8 cellular contexts compared by ENCODE assay signal in the genomic region with DNA sequence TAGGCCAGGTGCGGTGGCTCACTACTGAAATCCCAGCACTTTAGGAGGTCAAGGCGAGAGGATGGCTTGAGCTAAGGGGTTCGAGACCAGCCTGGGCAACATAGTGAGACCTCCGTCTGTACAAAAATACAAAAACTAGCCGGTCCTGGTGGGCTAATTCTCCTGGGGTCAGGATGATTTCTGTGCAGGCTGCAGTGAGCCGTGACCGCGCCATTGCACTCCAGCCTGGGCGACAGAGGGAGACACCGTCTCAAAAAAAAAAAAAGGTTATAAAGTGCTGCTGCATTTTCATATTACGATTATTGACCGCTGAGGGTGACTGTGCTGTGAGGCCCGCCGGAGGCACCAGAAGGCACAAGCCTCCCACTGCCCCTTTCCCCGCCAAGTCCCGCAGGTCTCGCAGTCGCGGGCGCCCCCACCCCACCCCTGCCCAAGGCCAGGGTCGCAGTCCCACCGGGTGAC.
A peak's percentile ranks its signal among the peaks of the same experiment; 100 is the strongest.
DNase-seq lines count a peak whose midpoint lies in the region; ATAC-seq and TF ChIP-seq lines count a peak whose summit lies in the region.

No MANE protein-coding gene starts in this region.

- no peaks in the 10 kb centered on the region for H3K27me3 ChIP-seq in brain microvascular endothelial cell (replicated peaks)
- H3K27me3 ChIP-seq in mucosa of rectum (ENCODE audit: control insufficient read depth in 2 of 2, insufficient read depth in 2 of 2, low read length in 2 of 2) = peaks cover 0 to 3% of the 10 kb centered on the region in 2 donors

- H3K27ac ChIP-seq in brain microvascular endothelial cell = no peak overlapping the region
- peak overlapping the region; percentile 71 to 77 for H3K27ac ChIP-seq in mucosa of rectum (ENCODE audit: low read depth in 2 of 2, low read length in 2 of 2)

- ATAC-seq in HG03135 (IDR thresholded peaks at IDR 0.05; ENCODE audit: unreplicated experiment) = peak; percentile 22
- no peak for ATAC-seq in HG02610 (IDR thresholded peaks at IDR 0.05; ENCODE audit: unreplicated experiment)
- no peak for ATAC-seq in HG03571 (IDR thresholded peaks at IDR 0.05; ENCODE audit: unreplicated experiment)

- H3K9ac ChIP-seq in mucosa of rectum (ENCODE audit: low read depth in 1 of 2, low read length in 2 of 2) = peak overlapping the region in 1 of 2 donors; percentile 47

- peaks cover 22 to 26% of the 10 kb centered on the region in 2 donors for H3K4me1 ChIP-seq in mucosa of rectum (ENCODE audit: control insufficient read depth in 2 of 2, insufficient read depth in 2 of 2, low read length in 2 of 2)

- H3K9me3 ChIP-seq in mucosa of rectum (ENCODE audit: control insufficient read depth in 2 of 2, low read length in 2 of 2) = no peaks in the 10 kb centered on the region

- POLR2A ChIA-PET in AG04449 (lab: Yijun Ruan, JAX) = interaction anchor here (0.7 to 1.3 kb wide), 2 partner anchors 58 to 64 kb away, joined by 3 to 5 read pairs; a partner anchor contains a TSS

- DNase-seq in AG04449 (ENCODE audit: low read depth, low spot score) (no peak), brain microvascular endothelial cell (no peak), GOT3 (lab: John Stamatoyannopoulos, UW) (no peak), NCI-H748 treated with DMSO at 0.1 percent for 48 hours (lab: John Stamatoyannopoulos, UW) (no peak)

- in situ Hi-C loops in brain microvascular endothelial cell (cut with HindIII; ENCODE audit: low pct_ligation_motif_present, low sequenced_read_pairs) = no loop called here

- H3K4me3 ChIP-seq in AG04449 (ENCODE audit: low read depth, low read length) (peak overlapping the region; percentile 82), brain microvascular endothelial cell (ENCODE audit: low read depth, low read length) (peak overlapping the region; percentile 49), mucosa of rectum (ENCODE audit: low read length in 2 of 2) (peak overlapping the region; percentile 66 to 72)

- H3K36me3 ChIP-seq in brain microvascular endothelial cell (replicated peaks) (no peaks in the 10 kb centered on the region), mucosa of rectum (ENCODE audit: control insufficient read depth in 2 of 2, insufficient read depth in 2 of 2, low read length in 2 of 2) (no peaks in the 10 kb centered on the region)

- TF ChIP-seq CTCF in AG04449 (IDR thresholded peaks at IDR 0.05; ENCODE audit: insufficient read depth, low read length, missing control alignments) (no peak), brain microvascular endothelial cell (IDR thresholded peaks at IDR 0.05; ENCODE audit: low read depth, low read length, missing control alignments) (peak; percentile 3)

- CTCF ChIA-PET in AG04449 (lab: Yijun Ruan, JAX) = interaction anchor here (1.0 to 10.2 kb wide), 4 partner anchors 17 to 56 kb away, joined by 4 to 140 read pairs (median 16); a partner anchor contains a TSS
